In the genomic region with DNA sequence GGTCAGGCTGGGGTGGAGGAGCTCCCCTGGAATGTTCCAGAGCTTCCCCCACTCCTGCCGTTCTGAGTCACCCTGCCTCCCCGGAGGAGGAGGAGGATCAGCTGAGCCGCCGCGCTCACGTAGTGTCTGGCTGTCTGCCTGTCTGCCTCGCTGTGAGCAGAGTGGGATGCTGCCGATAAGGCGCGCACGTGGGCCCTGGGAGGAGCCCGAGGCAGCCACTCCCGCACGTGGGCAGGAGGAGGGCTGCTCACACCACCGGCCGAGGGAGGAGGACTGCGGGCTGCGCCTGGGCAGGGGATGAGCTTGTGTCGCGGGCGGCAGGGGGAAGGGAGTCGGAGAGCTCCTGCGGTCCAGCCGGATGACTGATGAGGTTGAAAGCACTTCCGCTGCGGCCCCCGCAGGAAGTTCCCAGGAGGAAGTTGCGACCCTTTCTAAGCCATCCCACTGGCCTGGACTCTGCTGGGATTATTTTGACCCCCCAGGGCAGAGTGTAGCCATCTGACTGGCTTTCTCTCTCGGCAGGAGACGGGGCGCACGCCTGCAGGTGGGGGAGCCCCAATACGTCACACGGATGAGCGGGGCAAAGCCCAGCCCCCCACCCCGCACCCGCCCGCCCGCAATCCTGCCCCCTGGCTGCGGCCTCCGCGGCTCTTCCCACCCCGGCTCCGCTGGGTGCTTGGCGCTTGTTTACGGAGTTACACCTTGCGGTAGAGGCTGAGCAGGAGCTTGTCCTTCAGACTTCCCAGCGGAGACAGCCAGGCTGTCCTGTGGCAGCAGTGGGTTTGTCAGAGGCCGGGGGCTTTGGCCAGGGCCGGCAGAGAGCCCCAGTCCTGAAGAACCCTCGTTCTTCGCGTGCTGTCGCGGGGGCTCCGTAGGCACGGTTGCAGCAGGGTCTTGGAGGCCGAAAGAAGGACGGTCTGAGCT, we compare ENCODE assay signal across 8 cellular contexts. TPM values are rescaled to one million over a fixed set of nuclear protein-coding genes. Genes with fewer than 3 reads are reported as not detected.
A peak's percentile ranks its signal among the peaks of the same experiment; 100 is the strongest.
DNase-seq lines count a peak whose midpoint lies in the region; ATAC-seq and TF ChIP-seq lines count a peak whose summit lies in the region.

No MANE protein-coding gene starts in this region.

- no TSS peak for BruUV-seq in A673 (replicated peaks; lab: Mats Ljungman, UMichigan)

- peaks cover 79% of the 10 kb centered on the region for H3K4me1 ChIP-seq in A673 (ENCODE audit: insufficient read depth, low read length, poor library complexity, severe bottlenecking)

- H3K27ac ChIP-seq in A673 (ENCODE audit: low read depth, low read length, poor library complexity, severe bottlenecking): peak overlapping the region; percentile 75

- intact Hi-C loops in A673 (cut with micrococcal nuclease; ENCODE audit: unreplicated experiment): no loop called here
- intact Hi-C loops in dendritic cell treated with granulocyte-macrophage colony-stimulating factor and Interleukin-4, amounts not matched to agents 40 ng/mL and 50 ng/mL, for 4 days (cut with micrococcal nuclease): loop anchor here (1.0 to 10.0 kb wide), 2 partner anchors 8 to 64 kb away; no protein-coding TSS in a partner anchor

- peak; percentile 96 for DNase-seq in A673 (ENCODE audit: low spot score)
- DNase-seq in NCI-H524 (lab: John Stamatoyannopoulos, UW): peak; percentile 90 to 91
- DNase-seq in activated CD4-positive, alpha-beta T cell treated with anti-CD3 and anti-CD28 coated beads, Interleukin-2, amount 50 U/mL, for 4 hours: peak; percentile 71 to 77
- peak; percentile 96 for DNase-seq in left lobe of liver (ENCODE audit: low spot score)
- peak; percentile 68 to 71 for DNase-seq in stimulated activated CD4-positive, alpha-beta T cell treated with anti-CD3 and anti-CD28 coated beads, Interleukin-1b, Interleukin-23, amount 100 ng/mL, for 4 hours (ENCODE audit: low read depth in 2 of 2)

- H3K27me3 ChIP-seq in A673 (replicated peaks; ENCODE audit: insufficient read depth, low read depth, low read length, poor library complexity): no peaks in the 10 kb centered on the region

- TF ChIP-seq CTCF in A673 (conservative IDR thresholded peaks at IDR 0.05; ENCODE audit: low read depth, low read length): peak; percentile 39

- peaks cover 91% of the 10 kb centered on the region for H3K4me1 Mint-ChIP-seq in dendritic cell treated with granulocyte-macrophage colony-stimulating factor and Interleukin-4, amounts not matched to agents 40 ng/mL and 50 ng/mL, for 4 days (ENCODE audit: low read depth)

- POLR2A ChIA-PET in A673 (lab: Charles Lee; ENCODE audit: low non-redundant PET): no interaction called here

- ATAC-seq in GM18861 (IDR thresholded peaks at IDR 0.05; ENCODE audit: unreplicated experiment): peak; percentile 44
- ATAC-seq in HG03097 (IDR thresholded peaks at IDR 0.05; ENCODE audit: low FRiP score, unreplicated experiment): peak; percentile 63
- ATAC-seq in left lobe of liver: peak; percentile 70

- CTCF ChIA-PET in A673 (lab: Charles Lee): interaction anchor here (0.6 kb wide), 1 partner anchor 38 kb away, joined by 4 read pairs; no protein-coding TSS in a partner anchor

- no peaks in the 10 kb centered on the region for H3K9me3 ChIP-seq in A673 (ENCODE audit: low read depth, low read length, poor library complexity, severe bottlenecking)

- no peaks in the 10 kb centered on the region for H3K9me3 Mint-ChIP-seq in dendritic cell treated with granulocyte-macrophage colony-stimulating factor and Interleukin-4, amounts not matched to agents 40 ng/mL and 50 ng/mL, for 4 days

- no peaks in the 10 kb centered on the region for H3K27me3 Mint-ChIP-seq in dendritic cell treated with granulocyte-macrophage colony-stimulating factor and Interleukin-4, amounts not matched to agents 40 ng/mL and 50 ng/mL, for 4 days

- H3K4me3 Mint-ChIP-seq in dendritic cell treated with granulocyte-macrophage colony-stimulating factor and Interleukin-4, amounts not matched to agents 40 ng/mL and 50 ng/mL, for 4 days: peak overlapping the region; percentile 77

- peak overlapping the region; percentile 47 for H3K4me3 ChIP-seq in A673 (ENCODE audit: low read depth, low read length, poor library complexity, severe bottlenecking)

- H3K36me3 Mint-ChIP-seq in dendritic cell treated with granulocyte-macrophage colony-stimulating factor and Interleukin-4, amounts not matched to agents 40 ng/mL and 50 ng/mL, for 4 days (ENCODE audit: low read depth): peaks cover 72% of the 10 kb centered on the region

- peaks cover 2% of the 10 kb centered on the region for H3K36me3 ChIP-seq in A673 (ENCODE audit: insufficient read depth, low read length, poor library complexity, severe bottlenecking)

- peak overlapping the region; percentile 84 for H3K27ac Mint-ChIP-seq in dendritic cell treated with granulocyte-macrophage colony-stimulating factor and Interleukin-4, amounts not matched to agents 40 ng/mL and 50 ng/mL, for 4 days

RNA-seq across cellular contexts. Expression of a gene that starts 9.8 kb away (rescaled TPM):
- total RNA-seq in A673 (2021): 114 and 116 TPM in 2 replicates
- total RNA-seq in left lobe of liver: 61.1 TPM

RNA-seq across cellular contexts. Expression of a gene that starts 47.4 kb away (rescaled TPM):
- total RNA-seq in A673 (2021) (44.1 and 55.9 TPM in 2 replicates), left lobe of liver (25.6 TPM)

Comparison
In these comparisons a context has a peak if more than half of its experiments do, and no peak if none do; other contexts are left out.
1. Peak in every context shown above with its lines: DNase-seq, ATAC-seq, H3K4me3 ChIP-seq and H3K27ac ChIP-seq.